ENCODE assay signal across 18 cellular contexts in genomic region chr6:118722820-118723526, GRCh38.
A peak's percentile ranks its signal among the peaks of the same experiment; 100 is the strongest.
DNase-seq lines count a peak whose midpoint lies in the region; ATAC-seq and TF ChIP-seq lines count a peak whose summit lies in the region.
"Had no signal": no experiment of that assay in that cellular context is flagged by ENCODE, and none has a peak within 500 bp of the region (broad histone marks: within the 10 kb centered on the region; RNA-seq: fewer than 3 reads in every experiment).

No MANE protein-coding gene starts in this region.

- CTCF ChIA-PET in WTC11 (lab: Charles Lee), result no interaction called here

- H3K4me1 Mint-ChIP-seq in activated T-cell treated with anti-CD3 and anti-CD28 coated beads, Interleukin-2, amount 50 U/mL, for 24 hours (ENCODE audit: low read depth), result peaks cover 86% of the 10 kb centered on the region
- H3K4me1 Mint-ChIP-seq in WTC11, result peaks cover 1% of the 10 kb centered on the region

- POLR2A ChIA-PET in WTC11 (lab: Charles Lee), result no interaction called here

- no peak overlapping the region for H3K4me3 ChIP-seq in fibroblast of mammary gland (ENCODE audit: control insufficient read depth, low read depth, low read length)
- H3K4me3 ChIP-seq: hepatocyte had no signal

- ATAC-seq in WTC11, result no peak
- ATAC-seq in stimulated activated naive CD8-positive, alpha-beta T cell treated with anti-CD3 and anti-CD28 coated beads, Interleukin-15, Interleukin-2, amounts not matched to agents 100 U/mL and 50 U/mL, for 24 hours, result peak; percentile 41
- ATAC-seq in GM18873 (IDR thresholded peaks at IDR 0.05; ENCODE audit: low FRiP score, unreplicated experiment), result no peak

- H3K4me3 Mint-ChIP-seq in activated T-cell treated with anti-CD3 and anti-CD28 coated beads, Interleukin-2, amount 50 U/mL, for 24 hours, result no peak overlapping the region
- H3K4me3 Mint-ChIP-seq in WTC11, result no peak overlapping the region
- H3K4me3 Mint-ChIP-seq: activated CD4-positive, alpha-beta memory T cell treated with anti-CD3 and anti-CD28 coated beads for 36 hours; neural crest cell had no signal

- peak overlapping the region; percentile 2 for H3K27ac Mint-ChIP-seq in activated T-cell treated with anti-CD3 and anti-CD28 coated beads, Interleukin-2, amount 50 U/mL, for 24 hours
- H3K27ac Mint-ChIP-seq in WTC11, result 0 out of 2 replicates have a peak overlapping the region, but pooled peaks have one; percentile 8
- H3K27ac Mint-ChIP-seq: activated CD4-positive, alpha-beta memory T cell treated with anti-CD3 and anti-CD28 coated beads for 36 hours had no signal

- no peaks in the 10 kb centered on the region for H3K9me3 Mint-ChIP-seq in activated T-cell treated with anti-CD3 and anti-CD28 coated beads, Interleukin-2, amount 50 U/mL, for 24 hours
- no peaks in the 10 kb centered on the region for H3K9me3 Mint-ChIP-seq in WTC11
- H3K9me3 Mint-ChIP-seq: activated CD4-positive, alpha-beta memory T cell treated with anti-CD3 and anti-CD28 coated beads for 36 hours; activated T-cell treated with anti-CD3 and anti-CD28 coated beads, Interleukin-2, amount 50 U/mL, for 72 hours had no signal

- no peaks in the 10 kb centered on the region for H3K36me3 Mint-ChIP-seq in activated T-cell treated with anti-CD3 and anti-CD28 coated beads, Interleukin-2, amount 50 U/mL, for 24 hours (ENCODE audit: low read depth)
- no peaks in the 10 kb centered on the region for H3K36me3 Mint-ChIP-seq in WTC11
- H3K36me3 Mint-ChIP-seq: activated CD4-positive, alpha-beta memory T cell treated with anti-CD3 and anti-CD28 coated beads for 36 hours had no signal

- no peak for TF ChIP-seq CTCF in WTC11 (IDR thresholded peaks at IDR 0.05)
- no peak for TF ChIP-seq CTCF in fibroblast of mammary gland (conservative IDR thresholded peaks at IDR 0.05; ENCODE audit: control insufficient read depth, insufficient read depth, low read depth, low read length)

- DNase-seq in activated T-cell treated with anti-CD3 and anti-CD28 coated beads, Interleukin-2, amount 50 U/mL, for 24 hours, result no peak
- DNase-seq in activated T-cell treated with anti-CD3 and anti-CD28 coated beads, Interleukin-2, amount 50 U/mL, for 1 hour, result no peak
- DNase-seq in WTC11 (ENCODE audit: low spot score) (no peak), fibroblast of mammary gland (ENCODE audit: low read depth) (peak; percentile 46), cerebellar nuclear complex (lab: John Stamatoyannopoulos, UW) (no peak)
- no peak for DNase-seq in stimulated activated naive CD8-positive, alpha-beta T cell treated with anti-CD3 and anti-CD28 coated beads, Interleukin-15, Interleukin-2, amounts not matched to agents 100 U/mL and 50 U/mL, for 24 hours
- DNase-seq in activated CD8-positive, alpha-beta memory T cell treated with anti-CD3 and anti-CD28 coated beads, Interleukin-2, amount 50 U/mL, for 48 hours, result no peak
- DNase-seq: activated CD4-positive, alpha-beta memory T cell treated with anti-CD3 and anti-CD28 coated beads for 36 hours; activated T-cell treated with anti-CD3 and anti-CD28 coated beads, Interleukin-2, amount 50 U/mL, for 72 hours; central memory CD4-positive, alpha-beta T cell; effector CD8-positive, alpha-beta T cell; GOT3; kidney; NCI-H187 treated with DMSO at 0.1 percent for 48 hours; stimulated activated CD4-positive, alpha-beta T cell treated with anti-CD3 and anti-CD28 coated beads, Interleukin-12 subunit alpha, Interleukin-12 subunit beta, amount 100 ng/mL, for 4 hours had no signal

- no peaks in the 10 kb centered on the region for H3K27me3 Mint-ChIP-seq in activated T-cell treated with anti-CD3 and anti-CD28 coated beads, Interleukin-2, amount 50 U/mL, for 24 hours
- no peaks in the 10 kb centered on the region for H3K27me3 Mint-ChIP-seq in WTC11 (ENCODE audit: low read depth)
- H3K27me3 Mint-ChIP-seq: activated CD4-positive, alpha-beta memory T cell treated with anti-CD3 and anti-CD28 coated beads for 36 hours had no signal

TF ChIP-seq in WTC11, 78 proteins besides CTCF, POLR2A, EP300 and RAD21:
- TF ChIP-seq PREB (CRISPR knock-in tag; IDR thresholded peaks at IDR 0.05; ENCODE audit: borderline replicate concordance) (no peak), GTF2I (CRISPR knock-in tag; conservative IDR thresholded peaks at IDR 0.05) (no peak), SP1 (CRISPR knock-in tag; conservative IDR thresholded peaks at IDR 0.05) (no peak), AR (CRISPR knock-in tag; IDR thresholded peaks at IDR 0.05) (no peak), IRF1 (CRISPR knock-in tag; IDR thresholded peaks at IDR 0.05) (no peak), FOXJ3 (CRISPR knock-in tag; IDR thresholded peaks at IDR 0.05; ENCODE audit: borderline replicate concordance) (no peak), ZNF281 (CRISPR knock-in tag; IDR thresholded peaks at IDR 0.05) (no peak)
